In genomic region chr20:61902213-61902869, GRCh38 we compare ENCODE assay signal across 1 cellular context.
TF ChIP-seq lines count a peak whose summit lies in the region.

No MANE protein-coding gene starts in this region.

TF ChIP-seq in WTC11, 78 proteins besides CTCF, POLR2A, EP300 and RAD21 (continued from another document):
- TF ChIP-seq ARID4B (CRISPR knock-in tag; IDR thresholded peaks at IDR 0.05; ENCODE audit: borderline replicate concordance) (no peak), ESRRA (CRISPR knock-in tag; IDR thresholded peaks at IDR 0.05; ENCODE audit: borderline replicate concordance) (no peak), ZNF219 (CRISPR knock-in tag; IDR thresholded peaks at IDR 0.05; ENCODE audit: borderline replicate concordance) (no peak)
